22 cellular contexts compared by ENCODE assay signal in the genomic region with DNA sequence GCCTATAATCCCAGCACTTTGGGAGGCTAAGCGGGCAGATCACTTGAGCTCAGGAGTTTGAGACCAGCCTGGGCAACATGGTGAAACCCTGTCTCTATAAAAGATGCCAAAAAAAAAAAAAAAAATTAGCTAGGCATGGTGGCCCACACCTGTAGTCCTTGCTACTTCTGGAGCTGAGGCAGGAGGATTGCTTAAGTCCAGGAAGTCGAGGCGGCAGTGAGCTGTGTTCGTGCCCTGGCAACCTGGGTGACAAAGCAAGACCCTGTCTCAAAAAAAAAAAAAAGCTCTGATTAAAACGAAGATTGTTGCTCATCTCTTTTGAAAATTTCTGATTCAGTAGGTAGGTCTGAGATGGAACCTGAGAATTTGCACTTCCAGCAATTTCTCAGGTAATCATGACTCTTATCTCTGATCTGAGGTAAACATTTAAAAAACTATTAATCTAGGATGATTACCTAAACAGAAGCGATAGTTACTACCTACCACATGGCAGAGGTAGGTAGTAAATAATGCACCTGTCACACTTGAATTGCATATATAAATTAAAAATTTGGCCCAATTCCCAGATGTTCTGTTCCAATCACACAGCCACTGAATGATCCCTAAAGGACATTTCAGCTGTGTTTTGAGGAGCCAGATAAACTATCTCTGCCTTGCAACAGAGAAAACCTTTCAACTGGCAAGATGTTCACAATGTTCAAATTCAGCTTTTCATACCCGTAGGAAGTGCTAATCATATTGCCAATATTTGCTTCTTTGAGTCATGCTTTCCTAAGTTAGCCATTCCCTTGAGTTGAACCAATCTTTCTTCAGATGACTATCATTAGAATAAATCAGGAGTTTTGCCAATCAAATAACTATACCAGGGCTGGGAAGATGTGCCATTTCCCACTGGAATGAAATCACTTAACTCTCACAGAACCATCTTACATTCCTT. TPM values are rescaled to one million over a fixed set of nuclear protein-coding genes. Genes with fewer than 3 reads are reported as not detected.
DNase-seq lines count a peak whose midpoint lies in the region; ATAC-seq, FAIRE-seq and TF ChIP-seq lines count a peak whose summit lies in the region.
"Had no signal": no experiment of that assay in that cellular context is flagged by ENCODE, and none has a peak within 500 bp of the region (broad histone marks: within the 10 kb centered on the region; RNA-seq: fewer than 3 reads in every experiment).

No MANE protein-coding gene starts in this region.

- no peak for TF ChIP-seq RAD21 in K562 (CRISPR knock-in tag; conservative IDR thresholded peaks at IDR 0.05 in 1 of 2, IDR thresholded peaks at IDR 0.05 in 1 of 2)

- H3K27ac Mint-ChIP-seq in activated CD4-positive, alpha-beta T cell treated with anti-CD3 and anti-CD28 coated beads for 36 hours = no peak overlapping the region
- no peak overlapping the region for H3K27ac Mint-ChIP-seq in activated CD4-positive, alpha-beta T cell treated with anti-CD3 and anti-CD28 coated beads, Interleukin-2, amount 10 ng/mL, durations not matched to agents 24 days and 14 days
- H3K27ac Mint-ChIP-seq: CD8-positive, alpha-beta memory T cell; GM23338; natural killer cell treated with Interleukin-12 subunit alpha and Interleukin-12 subunit beta and Interleukin-15 and Interleukin-18, amount 100 ng/mL, for 72 hours had no signal

- no peak for TF ChIP-seq EP300 in K562 (IDR thresholded peaks at IDR 0.05; ENCODE audit: low read length)

- no peaks in the 10 kb centered on the region for H3K36me3 ChIP-seq in K562 (ENCODE audit: control insufficient read depth, insufficient read depth, low read length)
- H3K36me3 ChIP-seq: breast epithelium, esophagus muscularis mucosa had no signal

- H3K4me2 ChIP-seq in K562 (ENCODE audit: insufficient read depth, low read length) = no peak overlapping the region
- H3K4me2 ChIP-seq: GM23338 had no signal

- no peak overlapping the region for H2AFZ ChIP-seq in K562 (ENCODE audit: low read depth, low read length)
- H2AFZ ChIP-seq: GM23338 had no signal

- H4K20me1 ChIP-seq in K562 (replicated peaks; ENCODE audit: control insufficient read depth, insufficient read depth, low read length) = no peaks in the 10 kb centered on the region

- in situ Hi-C loops in K562 (cut with MboI) = loop anchor here (10.0 kb wide), 1 partner anchor 187 kb away; no protein-coding TSS in a partner anchor

- H3K4me1 Mint-ChIP-seq in activated CD4-positive, alpha-beta T cell treated with anti-CD3 and anti-CD28 coated beads for 36 hours = peaks cover 17% of the 10 kb centered on the region
- H3K4me1 Mint-ChIP-seq in activated CD4-positive, alpha-beta T cell treated with anti-CD3 and anti-CD28 coated beads, Interleukin-2, amount 10 ng/mL, durations not matched to agents 24 days and 14 days = peaks cover 20% of the 10 kb centered on the region

- peaks cover 6 to 13% of the 10 kb centered on the region in 2 experiments; a peak in 4 of 5 replicates for H3K4me1 ChIP-seq in K562 (replicated peaks in 1 of 2; ENCODE audit: control insufficient read depth in 2 of 2, insufficient read depth in 2 of 2, low read length in 2 of 2)

- CTCF ChIA-PET in activated CD4-positive, alpha-beta T cell treated with anti-CD3 and anti-CD28 coated beads for 36 hours (lab: Charles Lee) = interaction anchor here (0.5 to 1.4 kb wide), 3 partner anchors 8 to 257 kb away, joined by 4 to 6 read pairs (median 5); no protein-coding TSS in a partner anchor
- CTCF ChIA-PET in K562 (lab: Yijun Ruan, JAX; ENCODE audit: low intra/inter-chr PET ratio) = no interaction called here

- H3K9me1 ChIP-seq in K562 (ENCODE audit: control insufficient read depth, insufficient read depth, low read length) = no peaks in the 10 kb centered on the region

- DNase-seq in activated CD4-positive, alpha-beta T cell treated with anti-CD3 and anti-CD28 coated beads for 36 hours = peak; percentile 27
- DNase-seq in activated CD4-positive, alpha-beta T cell treated with anti-CD3 and anti-CD28 coated beads, Interleukin-2, amount 10 ng/mL, durations not matched to agents 24 days and 14 days = no peak
- DNase-seq in NCI-H2081 treated with DMSO at 0.1 percent for 48 hours (lab: John Stamatoyannopoulos, UW) (peak; percentile 23), K562 (ENCODE audit: extremely low read depth in 1 of 4, low spot score in 3 of 4) (no peak), SHP77 (lab: John Stamatoyannopoulos, UW) (no peak), Ammon's horn (ENCODE audit: low spot score) (no peak), NCI-H1694 treated with DMSO at 0.1 percent for 48 hours (lab: John Stamatoyannopoulos, UW) (no peak), cerebellar nuclear complex (lab: John Stamatoyannopoulos, UW) (no peak)
- DNase-seq: activated CD4-positive, alpha-beta T cell treated with anti-CD3 and anti-CD28 coated beads, Interleukin-2, amount 50 U/mL, for 48 hours; activated T-cell treated with anti-CD3 and anti-CD28 coated beads, Interleukin-2, amount 50 U/mL, for 48 hours; CD8-positive, alpha-beta memory T cell; head of caudate nucleus; NCI-H2227 treated with DMSO at 0.1 percent for 48 hours; OCI-M1; stimulated activated naive CD4-positive, alpha-beta T cell had no signal

- H3K4me3 ChIP-seq in K562 = no peak overlapping the region
- H3K4me3 ChIP-seq: breast epithelium, esophagus muscularis mucosa, GM23338 had no signal

- 44% methylated on average over 3 of the region's 7 CpGs for WGBS in K562 (ENCODE audit: insufficient coverage, low coverage, missing lambda C conversion rate)

- TF ChIP-seq CTCF in K562 (IDR thresholded peaks at IDR 0.05 in 2 of 3, conservative IDR thresholded peaks at IDR 0.05 in 1 of 3; ENCODE audit: insufficient read depth in 2 of 3, low read depth in 1 of 3, low read length in 3 of 3) = no peak

- intact Hi-C loops in activated CD4-positive, alpha-beta T cell treated with anti-CD3 and anti-CD28 coated beads for 36 hours (cut with DNase I, micrococcal nuclease) = no loop called here
- intact Hi-C loops in activated CD4-positive, alpha-beta T cell treated with anti-CD3 and anti-CD28 coated beads, Interleukin-2, amount 10 ng/mL, durations not matched to agents 24 days and 14 days (cut with micrococcal nuclease) = no loop called here
- intact Hi-C loops in K562 (cut with micrococcal nuclease) = no loop called here

- no peak for ATAC-seq in activated CD4-positive, alpha-beta T cell treated with anti-CD3 and anti-CD28 coated beads for 36 hours
- ATAC-seq in K562 = no peak
- ATAC-seq: GM23338; natural killer cell treated with Interleukin-12 subunit alpha and Interleukin-12 subunit beta and Interleukin-15 and Interleukin-18, amount 100 ng/mL, for 72 hours had no signal

- no TSS peak for BruUV-seq in K562 (replicated peaks; lab: Mats Ljungman, UMichigan)

- H3K36me3 Mint-ChIP-seq in activated CD4-positive, alpha-beta T cell treated with anti-CD3 and anti-CD28 coated beads for 36 hours (ENCODE audit: low read depth) = no peaks in the 10 kb centered on the region
- H3K36me3 Mint-ChIP-seq in activated CD4-positive, alpha-beta T cell treated with anti-CD3 and anti-CD28 coated beads, Interleukin-2, amount 10 ng/mL, durations not matched to agents 24 days and 14 days (ENCODE audit: low read depth) = no peaks in the 10 kb centered on the region
- H3K36me3 Mint-ChIP-seq: natural killer cell treated with Interleukin-12 subunit alpha and Interleukin-12 subunit beta and Interleukin-15 and Interleukin-18, amount 100 ng/mL, for 72 hours had no signal

- H3K27ac ChIP-seq in K562 (ENCODE audit: extremely low read depth, low read depth, low read length) = no peak overlapping the region
- H3K27ac ChIP-seq: breast epithelium, esophagus muscularis mucosa had no signal

- no peaks in the 10 kb centered on the region for H3K9me3 ChIP-seq in K562 (replicated peaks; ENCODE audit: control insufficient read depth, insufficient read depth, low read depth, low read length)
- H3K9me3 ChIP-seq: breast epithelium, esophagus muscularis mucosa had no signal

- no peak overlapping the region for H3K4me3 Mint-ChIP-seq in activated CD4-positive, alpha-beta T cell treated with anti-CD3 and anti-CD28 coated beads for 36 hours
- no peak overlapping the region for H3K4me3 Mint-ChIP-seq in activated CD4-positive, alpha-beta T cell treated with anti-CD3 and anti-CD28 coated beads, Interleukin-2, amount 10 ng/mL, durations not matched to agents 24 days and 14 days
- H3K4me3 Mint-ChIP-seq: GM23338; natural killer cell treated with Interleukin-12 subunit alpha and Interleukin-12 subunit beta and Interleukin-15 and Interleukin-18, amount 100 ng/mL, for 72 hours had no signal

- FAIRE-seq in K562 (lab: Jason Lieb, UNC) = no peak
- FAIRE-seq: G401.6, GM12891, TTC549 had no signal

- no peak for TF ChIP-seq POLR2A in K562 (conservative IDR thresholded peaks at IDR 0.05)

- no peak overlapping the region for H3K9ac ChIP-seq in K562 (ENCODE audit: insufficient read depth in 1 of 2, low read depth in 2 of 2, low read length in 2 of 2)

- H3K27me3 Mint-ChIP-seq in activated CD4-positive, alpha-beta T cell treated with anti-CD3 and anti-CD28 coated beads for 36 hours = no peaks in the 10 kb centered on the region
- H3K27me3 Mint-ChIP-seq in activated CD4-positive, alpha-beta T cell treated with anti-CD3 and anti-CD28 coated beads, Interleukin-2, amount 10 ng/mL, durations not matched to agents 24 days and 14 days = no peaks in the 10 kb centered on the region
- H3K27me3 Mint-ChIP-seq: CD8-positive, alpha-beta memory T cell; natural killer cell treated with Interleukin-12 subunit alpha and Interleukin-12 subunit beta and Interleukin-15 and Interleukin-18, amount 100 ng/mL, for 72 hours had no signal

- H3K27me3 ChIP-seq in K562 (ENCODE audit: control insufficient read depth in 2 of 2, insufficient read depth in 2 of 2, low read length in 2 of 2) = no peaks in the 10 kb centered on the region
- H3K27me3 ChIP-seq: breast epithelium had no signal

- POLR2A ChIA-PET in activated CD4-positive, alpha-beta T cell treated with anti-CD3 and anti-CD28 coated beads for 36 hours (lab: Charles Lee) = interaction anchor here (0.6 to 0.7 kb wide), 2 partner anchors 58 to 76 kb away, joined by 3 to 4 read pairs; no protein-coding TSS in a partner anchor
- POLR2A ChIA-PET in K562 (lab: Yijun Ruan, JAX) = no interaction called here

- H3K9me3 Mint-ChIP-seq in activated CD4-positive, alpha-beta T cell treated with anti-CD3 and anti-CD28 coated beads for 36 hours (ENCODE audit: low read depth) = no peaks in the 10 kb centered on the region
- H3K9me3 Mint-ChIP-seq in activated CD4-positive, alpha-beta T cell treated with anti-CD3 and anti-CD28 coated beads, Interleukin-2, amount 10 ng/mL, durations not matched to agents 24 days and 14 days = no peaks in the 10 kb centered on the region
- H3K9me3 Mint-ChIP-seq: CD8-positive, alpha-beta memory T cell; GM23338; natural killer cell treated with Interleukin-12 subunit alpha and Interleukin-12 subunit beta and Interleukin-15 and Interleukin-18, amount 100 ng/mL, for 72 hours had no signal

- H3K79me2 ChIP-seq in K562 (ENCODE audit: control insufficient read depth, insufficient read depth, low read length) = no peaks in the 10 kb centered on the region; the same call in 2 of the 3 replicates

RNA-seq across cellular contexts. Expression of gene TEP1, which starts 4.2 kb away (rescaled TPM):
- 10 to 100 TPM; 29.2 to 40.1 TPM for total RNA-seq in activated CD4-positive, alpha-beta T cell treated with anti-CD3 and anti-CD28 coated beads for 36 hours
- total RNA-seq in activated CD4-positive, alpha-beta T cell treated with anti-CD3 and anti-CD28 coated beads, Interleukin-2, amount 10 ng/mL, durations not matched to agents 24 days and 14 days = 34.6 and 35.8 TPM in 2 replicates
- total RNA-seq in K562 (2011; cell fraction: chromatin; rRNA removed; ENCODE audit: low replicate concordance) = 71.3 and 83.9 TPM in 2 replicates
- 27.0 and 37.0 TPM in 2 replicates for total RNA-seq in K562 (2011; cell fraction: nucleolus; rRNA removed)
- 32.2 and 34.5 TPM in 2 replicates for total RNA-seq in K562 (2011; cell fraction: nucleoplasm; rRNA removed)
- total RNA-seq in K562 (2014; rRNA removed) (4.4 and 4.5 TPM in 2 replicates), K562 (2014; rRNA removed; fragmentation: Illumina TruSeq; extraction: Trizol) (7.3 and 8.0 TPM in 2 replicates), K562 (2015; rRNA removed; fragmentation: Illumina TruSeq; extraction: Trizol) (5.6 and 6.6 TPM in 2 replicates), K562 (2021) (6.9 and 8.4 TPM in 2 replicates)
- polyA plus RNA-seq in K562 (2011; rRNA removed) (7.1 and 11.8 TPM in 2 replicates), K562 (2014; fragmentation: Illumina TruSeq; extraction: Trizol) (9.7 and 12.2 TPM in 2 replicates), K562 (2014; fragmentation: Nextera tagmentation; extraction: Ambion mirVana) (1 to 10 TPM; 1.0 to 1.3 TPM), K562 (2014; rRNA removed) (6.0 and 7.4 TPM in 2 replicates)
- 4.0 and 4.2 TPM in 2 replicates for polyA plus RNA-seq in K562 (2011; cell fraction: cytosol; rRNA removed)
- polyA plus RNA-seq in K562 (2011; cell fraction: nucleus; rRNA removed) = 37.1 and 39.2 TPM in 2 replicates
- 6.9 and 14.5 TPM in 2 replicates for polyA plus RNA-seq in K562 (2012)
- polyA minus RNA-seq in K562 (2011; rRNA and poly(A)+ RNA removed) = 15.4 and 15.7 TPM in 2 replicates
- polyA minus RNA-seq in K562 (2011; cell fraction: cytosol; rRNA and poly(A)+ RNA removed) = 4.8 and 5.3 TPM in 2 replicates
- 13.5 and 23.5 TPM in 2 replicates for polyA minus RNA-seq in K562 (2011; cell fraction: nucleus; rRNA and poly(A)+ RNA removed)

RNA-seq across cellular contexts. Expression of gene KLHL33, which starts 18.4 kb away (rescaled TPM):
- under 1 TPM; 0.05 to 0.09 TPM for total RNA-seq in activated CD4-positive, alpha-beta T cell treated with anti-CD3 and anti-CD28 coated beads for 36 hours
- 0.09 TPM in 1 of 2 replicates, not detected in the other for total RNA-seq in activated CD4-positive, alpha-beta T cell treated with anti-CD3 and anti-CD28 coated beads, Interleukin-2, amount 10 ng/mL, durations not matched to agents 24 days and 14 days
- total RNA-seq in K562 (2011; cell fraction: chromatin; rRNA removed; ENCODE audit: low replicate concordance) = 0.12 TPM in 1 of 2 replicates, not detected in the other
- total RNA-seq in K562 (2011; cell fraction: nucleolus; rRNA removed) = not detected in 2 replicates
- 0.07 TPM in 1 of 2 replicates, not detected in the other for total RNA-seq in K562 (2011; cell fraction: nucleoplasm; rRNA removed)
- total RNA-seq in K562 (2014; rRNA removed) (not detected in 2 replicates), K562 (2014; rRNA removed; fragmentation: Illumina TruSeq; extraction: Trizol) (not detected in 2 replicates), K562 (2015; rRNA removed; fragmentation: Illumina TruSeq; extraction: Trizol) (0.04 TPM in 2 replicates), K562 (2021) (0.02 TPM in 1 of 2 replicates, not detected in the other)
- polyA plus RNA-seq in K562 (2011; rRNA removed) (not detected in 2 replicates), K562 (2014; fragmentation: Illumina TruSeq; extraction: Trizol) (not detected in 2 replicates), K562 (2014; fragmentation: Nextera tagmentation; extraction: Ambion mirVana) (under 1 TPM; 0.13 to 0.27 TPM), K562 (2014; rRNA removed) (0.15 TPM in 1 of 2 replicates, not detected in the other)
- not detected in 2 replicates for polyA plus RNA-seq in K562 (2011; cell fraction: cytosol; rRNA removed)
- polyA plus RNA-seq in K562 (2011; cell fraction: nucleus; rRNA removed) = 0.03 and 0.06 TPM in 2 replicates
- 0.12 TPM in 2 replicates for polyA plus RNA-seq in K562 (2012)
- polyA minus RNA-seq in K562 (2011; rRNA and poly(A)+ RNA removed) = 0.06 TPM in 1 of 2 replicates, not detected in the other
- not detected in 2 replicates for polyA minus RNA-seq in K562 (2011; cell fraction: cytosol; rRNA and poly(A)+ RNA removed)
- under 0.01 and 0.11 TPM in 2 replicates for polyA minus RNA-seq in K562 (2011; cell fraction: nucleus; rRNA and poly(A)+ RNA removed)

RNA-seq across cellular contexts. Expression of gene OSGEP, which starts 37.1 kb away (rescaled TPM):
- total RNA-seq in activated CD4-positive, alpha-beta T cell treated with anti-CD3 and anti-CD28 coated beads for 36 hours = 10 to 100 TPM; 46.2 to 47.5 TPM
- total RNA-seq in activated CD4-positive, alpha-beta T cell treated with anti-CD3 and anti-CD28 coated beads, Interleukin-2, amount 10 ng/mL, durations not matched to agents 24 days and 14 days = 69.8 and 76.9 TPM in 2 replicates
- total RNA-seq in K562 (2011; cell fraction: chromatin; rRNA removed; ENCODE audit: low replicate concordance) = 124 and 166 TPM in 2 replicates
- total RNA-seq in K562 (2011; cell fraction: nucleolus; rRNA removed) = 148 and 154 TPM in 2 replicates
- total RNA-seq in K562 (2011; cell fraction: nucleoplasm; rRNA removed) = 122 and 133 TPM in 2 replicates
- total RNA-seq in K562 (2014; rRNA removed) (47.8 and 48.9 TPM in 2 replicates), K562 (2014; rRNA removed; fragmentation: Illumina TruSeq; extraction: Trizol) (35.6 and 36.9 TPM in 2 replicates), K562 (2015; rRNA removed; fragmentation: Illumina TruSeq; extraction: Trizol) (42.3 and 44.1 TPM in 2 replicates), K562 (2021) (31.4 and 39.1 TPM in 2 replicates)
- polyA plus RNA-seq in K562 (2011; rRNA removed) (49.3 and 65.2 TPM in 2 replicates), K562 (2014; fragmentation: Illumina TruSeq; extraction: Trizol) (31.4 and 36.4 TPM in 2 replicates), K562 (2014; fragmentation: Nextera tagmentation; extraction: Ambion mirVana) (10 to 100 TPM; 32.1 to 59.2 TPM), K562 (2014; rRNA removed) (51.1 and 61.1 TPM in 2 replicates)
- polyA plus RNA-seq in K562 (2011; cell fraction: cytosol; rRNA removed) = 108 and 117 TPM in 2 replicates
- polyA plus RNA-seq in K562 (2011; cell fraction: nucleus; rRNA removed) = 143 and 149 TPM in 2 replicates
- polyA plus RNA-seq in K562 (2012) = 37.0 and 40.1 TPM in 2 replicates
- polyA minus RNA-seq in K562 (2011; rRNA and poly(A)+ RNA removed) = 73.0 and 76.7 TPM in 2 replicates
- polyA minus RNA-seq in K562 (2011; cell fraction: cytosol; rRNA and poly(A)+ RNA removed) = 25.3 and 34.6 TPM in 2 replicates
- 63.1 and 78.1 TPM in 2 replicates for polyA minus RNA-seq in K562 (2011; cell fraction: nucleus; rRNA and poly(A)+ RNA removed)

RNA-seq across cellular contexts. Expression of gene APEX1, which starts 37.5 kb away (rescaled TPM):
- 100 to 1,000 TPM; 216 to 257 TPM for total RNA-seq in activated CD4-positive, alpha-beta T cell treated with anti-CD3 and anti-CD28 coated beads for 36 hours
- total RNA-seq in activated CD4-positive, alpha-beta T cell treated with anti-CD3 and anti-CD28 coated beads, Interleukin-2, amount 10 ng/mL, durations not matched to agents 24 days and 14 days = 239 and 242 TPM in 2 replicates
- 34.9 and 40.9 TPM in 2 replicates for total RNA-seq in K562 (2011; cell fraction: chromatin; rRNA removed; ENCODE audit: low replicate concordance)
- 31.0 and 33.6 TPM in 2 replicates for total RNA-seq in K562 (2011; cell fraction: nucleolus; rRNA removed)
- 40.3 and 47.9 TPM in 2 replicates for total RNA-seq in K562 (2011; cell fraction: nucleoplasm; rRNA removed)
- total RNA-seq in K562 (2014; rRNA removed) (157 and 188 TPM in 2 replicates), K562 (2014; rRNA removed; fragmentation: Illumina TruSeq; extraction: Trizol) (49.5 and 50.2 TPM in 2 replicates), K562 (2015; rRNA removed; fragmentation: Illumina TruSeq; extraction: Trizol) (54.8 and 63.8 TPM in 2 replicates), K562 (2021) (142 and 143 TPM in 2 replicates)
- polyA plus RNA-seq in K562 (2011; rRNA removed) (224 and 225 TPM in 2 replicates), K562 (2014; fragmentation: Illumina TruSeq; extraction: Trizol) (212 and 274 TPM in 2 replicates), K562 (2014; fragmentation: Nextera tagmentation; extraction: Ambion mirVana) (100 to 1,000 TPM; 158 to 234 TPM), K562 (2014; rRNA removed) (218 and 222 TPM in 2 replicates)
- 321 and 341 TPM in 2 replicates for polyA plus RNA-seq in K562 (2011; cell fraction: cytosol; rRNA removed)
- polyA plus RNA-seq in K562 (2011; cell fraction: nucleus; rRNA removed) = 175 and 219 TPM in 2 replicates
- polyA plus RNA-seq in K562 (2012) = 161 and 174 TPM in 2 replicates
- 141 and 166 TPM in 2 replicates for polyA minus RNA-seq in K562 (2011; rRNA and poly(A)+ RNA removed)
- 59.7 and 65.9 TPM in 2 replicates for polyA minus RNA-seq in K562 (2011; cell fraction: cytosol; rRNA and poly(A)+ RNA removed)
- 14.0 and 29.0 TPM in 2 replicates for polyA minus RNA-seq in K562 (2011; cell fraction: nucleus; rRNA and poly(A)+ RNA removed)

RNA-seq across cellular contexts. Expression of gene PIP4P1, which starts 43.7 kb away (rescaled TPM):
- total RNA-seq in activated CD4-positive, alpha-beta T cell treated with anti-CD3 and anti-CD28 coated beads for 36 hours = 10 to 100 TPM; 24.2 to 24.7 TPM
- 29.5 and 30.7 TPM in 2 replicates for total RNA-seq in activated CD4-positive, alpha-beta T cell treated with anti-CD3 and anti-CD28 coated beads, Interleukin-2, amount 10 ng/mL, durations not matched to agents 24 days and 14 days
- total RNA-seq in K562 (2011; cell fraction: chromatin; rRNA removed; ENCODE audit: low replicate concordance) = 39.4 and 59.8 TPM in 2 replicates
- total RNA-seq in K562 (2011; cell fraction: nucleolus; rRNA removed) = 44.1 and 49.7 TPM in 2 replicates
- 51.0 and 52.4 TPM in 2 replicates for total RNA-seq in K562 (2011; cell fraction: nucleoplasm; rRNA removed)
- total RNA-seq in K562 (2014; rRNA removed) = 10.3 and 10.9 TPM in 2 replicates
- total RNA-seq in K562 (2014; rRNA removed; fragmentation: Illumina TruSeq; extraction: Trizol) = 8.6 and 10.2 TPM in 2 replicates
- 10.7 and 11.7 TPM in 2 replicates for total RNA-seq in K562 (2015; rRNA removed; fragmentation: Illumina TruSeq; extraction: Trizol)
- total RNA-seq in K562 (2021) = 15.1 and 20.9 TPM in 2 replicates
- 17.7 and 30.2 TPM in 2 replicates for polyA plus RNA-seq in K562 (2011; rRNA removed)
- 20.6 and 21.5 TPM in 2 replicates for polyA plus RNA-seq in K562 (2011; cell fraction: cytosol; rRNA removed)
- polyA plus RNA-seq in K562 (2011; cell fraction: nucleus; rRNA removed) = 95.5 and 114 TPM in 2 replicates
- polyA plus RNA-seq in K562 (2012) = 14.4 and 21.9 TPM in 2 replicates
- 14.9 and 16.6 TPM in 2 replicates for polyA plus RNA-seq in K562 (2014; fragmentation: Illumina TruSeq; extraction: Trizol)
- polyA plus RNA-seq in K562 (2014; fragmentation: Nextera tagmentation; extraction: Ambion mirVana) = 1 to 10 TPM; 5.3 to 7.4 TPM
- polyA plus RNA-seq in K562 (2014; rRNA removed) = 16.0 and 18.9 TPM in 2 replicates
- polyA minus RNA-seq in K562 (2011; rRNA and poly(A)+ RNA removed) = 9.1 and 12.0 TPM in 2 replicates
- 4.4 and 6.0 TPM in 2 replicates for polyA minus RNA-seq in K562 (2011; cell fraction: cytosol; rRNA and poly(A)+ RNA removed)
- polyA minus RNA-seq in K562 (2011; cell fraction: nucleus; rRNA and poly(A)+ RNA removed) = 15.5 and 27.3 TPM in 2 replicates

Comparison
In these comparisons a context has a peak if more than half of its experiments do, and no peak if none do; other contexts are left out.
1. DNase-seq: peak in activated CD4-positive, alpha-beta T cell treated with anti-CD3 and anti-CD28 coated beads for 36 hours (single experiment) and NCI-H2081 treated with DMSO at 0.1 percent for 48 hours (single experiment); none in activated CD4-positive, alpha-beta T cell treated with anti-CD3 and anti-CD28 coated beads, Interleukin-2, amount 10 ng/mL, durations not matched to agents 24 days and 14 days (single experiment), K562 (0 of 4), SHP77 (0 of 2), Ammon's horn (single experiment), NCI-H1694 treated with DMSO at 0.1 percent for 48 hours (single experiment) and cerebellar nuclear complex (0 of 2).